8 cellular contexts compared by ENCODE assay signal in genomic region chr20:24991897-24992419, GRCh38. TPM values are rescaled to one million over a fixed set of nuclear protein-coding genes. Genes with fewer than 3 reads are reported as not detected.
DNase-seq lines count a peak whose midpoint lies in the region; TF ChIP-seq lines count a peak whose summit lies in the region.

No MANE protein-coding gene starts in this region.

- H3K27me3 ChIP-seq in H9 (ENCODE audit: insufficient read depth, low read length), result no peaks in the 10 kb centered on the region
- no peaks in the 10 kb centered on the region for H3K27me3 ChIP-seq in ascending aorta

- H3K4me1 Mint-ChIP-seq in H9, result peaks cover 29 to 36% of the 10 kb centered on the region in 2 experiments
- H3K4me1 Mint-ChIP-seq in stimulated activated naive CD8-positive, alpha-beta T cell treated with anti-CD3 and anti-CD28 coated beads, Interleukin-15, Interleukin-2, amounts not matched to agents 100 ng/mL and 50 ng/mL, for 24 hours (ENCODE audit: low read depth), result peaks cover 75% of the 10 kb centered on the region

- H3K79me1 ChIP-seq in H9 (ENCODE audit: insufficient read depth, low read depth, low read length, poor library complexity, severe bottlenecking), result no peaks in the 10 kb centered on the region

- H3K56ac ChIP-seq in H9 (ENCODE audit: insufficient read length, low read depth, low read length), result no peak overlapping the region

- H3K36me3 Mint-ChIP-seq in H9 (ENCODE audit: insufficient read depth in 1 of 3, low read depth in 3 of 3), result peaks cover 0 to 4% (median 2%) of the 10 kb centered on the region in 3 experiments; a peak in 1 of 7 replicates
- H3K36me3 Mint-ChIP-seq in stimulated activated naive CD8-positive, alpha-beta T cell treated with anti-CD3 and anti-CD28 coated beads, Interleukin-15, Interleukin-2, amounts not matched to agents 100 ng/mL and 50 ng/mL, for 24 hours (ENCODE audit: low read depth), result peaks cover 21% of the 10 kb centered on the region

- H3K27ac ChIP-seq in H9 (ENCODE audit: insufficient read length, low read depth, low read length), result no peak overlapping the region
- H3K27ac ChIP-seq in ascending aorta, result peak overlapping the region; percentile 96 to 99

- peaks cover 8% of the 10 kb centered on the region for H3K23me2 ChIP-seq in H9 (ENCODE audit: insufficient read length, low read depth, low read length, poor library complexity, severe bottlenecking)

- DNase-seq in SHP77 (lab: John Stamatoyannopoulos, UW) (peak; percentile 16 to 39), SHP77 treated with DMSO at 0.1 percent for 48 hours (lab: John Stamatoyannopoulos, UW) (no peak), H9 (no peak), M059J (ENCODE audit: low read depth) (peak; percentile 49), ascending aorta (ENCODE audit: low spot score in 2 of 2) (peak in 1 of 2 donors; percentile 65), iPS-NIHi7 (ENCODE audit: extremely low spot score) (peak; percentile 46), T-helper 9 cell (no peak)

- H4K5ac ChIP-seq in H9 (ENCODE audit: insufficient read length, low read depth, low read length), result no peak overlapping the region

- peak overlapping the region in 1 of 3 experiments; percentile 19; a peak in 1 of 7 replicates for H3K27ac Mint-ChIP-seq in H9
- peak overlapping the region; percentile 93 for H3K27ac Mint-ChIP-seq in stimulated activated naive CD8-positive, alpha-beta T cell treated with anti-CD3 and anti-CD28 coated beads, Interleukin-15, Interleukin-2, amounts not matched to agents 100 ng/mL and 50 ng/mL, for 24 hours

- H2BK20ac ChIP-seq in H9 (ENCODE audit: low read depth, low read length, poor library complexity, severe bottlenecking), result no peak overlapping the region

- H3K9me3 ChIP-seq in H9 (ENCODE audit: control insufficient read depth, low read depth, low read length), result no peaks in the 10 kb centered on the region
- H3K9me3 ChIP-seq in ascending aorta, result no peaks in the 10 kb centered on the region

- H3K23ac ChIP-seq in H9 (ENCODE audit: insufficient read length, low read depth, low read length), result no peak overlapping the region

- no peak overlapping the region for H2AK5ac ChIP-seq in H9 (ENCODE audit: insufficient read length, low read length)

- H3K4me2 ChIP-seq in H9 (ENCODE audit: insufficient read depth, insufficient read length, low read length), result peak overlapping the region; percentile 73

- no peak overlapping the region for H2AFZ ChIP-seq in H9 (ENCODE audit: low read length)

- H4K20me1 ChIP-seq in H9 (ENCODE audit: control insufficient read depth, insufficient read depth, insufficient read length), result peaks cover 2% of the 10 kb centered on the region

- no peak overlapping the region for H4K91ac ChIP-seq in H9 (ENCODE audit: insufficient read length, low read depth, low read length)

- peak overlapping the region; percentile 93 to 96 for H3K4me3 Mint-ChIP-seq in H9
- peak overlapping the region; percentile 97 for H3K4me3 Mint-ChIP-seq in stimulated activated naive CD8-positive, alpha-beta T cell treated with anti-CD3 and anti-CD28 coated beads, Interleukin-15, Interleukin-2, amounts not matched to agents 100 ng/mL and 50 ng/mL, for 24 hours

- peaks cover 14% of the 10 kb centered on the region for H3K27me3 Mint-ChIP-seq in H9 (ENCODE audit: low read depth)
- no peaks in the 10 kb centered on the region for H3K27me3 Mint-ChIP-seq in stimulated activated naive CD8-positive, alpha-beta T cell treated with anti-CD3 and anti-CD28 coated beads, Interleukin-15, Interleukin-2, amounts not matched to agents 100 ng/mL and 50 ng/mL, for 24 hours

- WGBS in H9 (ENCODE audit: extremely low coverage, insufficient read length, low lambda C conversion rate), result no CpG with 5 or more reads among the region's 32 CpGs

- H3K79me2 ChIP-seq in H9 (ENCODE audit: insufficient read depth, low read length), result peaks cover 11% of the 10 kb centered on the region; the same call in 1 of the 2 replicates

- H3K14ac ChIP-seq in H9 (ENCODE audit: insufficient read depth, low read length), result peak overlapping the region; percentile 58; the same call in 1 of the 2 replicates

- no peaks in the 10 kb centered on the region for H3K9me3 Mint-ChIP-seq in H9
- no peaks in the 10 kb centered on the region for H3K9me3 Mint-ChIP-seq in stimulated activated naive CD8-positive, alpha-beta T cell treated with anti-CD3 and anti-CD28 coated beads, Interleukin-15, Interleukin-2, amounts not matched to agents 100 ng/mL and 50 ng/mL, for 24 hours

- H3K9ac ChIP-seq in H9 (ENCODE audit: extremely low read depth, insufficient read length, low read length), result peak overlapping the region; percentile 51

- no peak overlapping the region for H3K4ac ChIP-seq in H9 (ENCODE audit: low read depth, low read length)

- peak overlapping the region; percentile 83 to 92 for H3K4me3 ChIP-seq in ascending aorta

- no peak overlapping the region for H2BK5ac ChIP-seq in H9 (ENCODE audit: insufficient read length, low read length)

- no peak overlapping the region for H2BK120ac ChIP-seq in H9 (ENCODE audit: low read depth, low read length, poor library complexity, severe bottlenecking)

- H2BK15ac ChIP-seq in H9 (ENCODE audit: low read depth, low read length), result no peak overlapping the region

- no peaks in the 10 kb centered on the region for H3K36me3 ChIP-seq in ascending aorta

- no peak overlapping the region for H4K8ac ChIP-seq in H9 (replicated peaks; ENCODE audit: insufficient read length, low read depth, low read length)

- H3K4me1 ChIP-seq in H9 (ENCODE audit: insufficient read depth, low read length) (peaks cover 4% of the 10 kb centered on the region; the same call in 1 of the 2 replicates), ascending aorta (peaks cover 0 to 17% of the 10 kb centered on the region in 2 donors)

- intact Hi-C loops in ascending aorta (cut with DNase I), result loop anchor here (1.0 to 10.0 kb wide), 8 partner anchors 144 to 1637 kb away; partner anchors contain the start of genes ABHD12, CST3, ENTPD6 and NXT1

- TF ChIP-seq CTCF in H9 (conservative IDR thresholded peaks at IDR 0.05), result no peak
- no peak for TF ChIP-seq CTCF in ascending aorta (IDR thresholded peaks at IDR 0.05)

- no peak overlapping the region for H2BK12ac ChIP-seq in H9 (ENCODE audit: insufficient read length, low read depth, low read length)

- no peak overlapping the region for H3T11ph ChIP-seq in H9 (ENCODE audit: low read length)

- H3K18ac ChIP-seq in H9 (ENCODE audit: insufficient read length, low read depth, low read length), result no peak overlapping the region

RNA-seq across cellular contexts. Expression of gene APMAP, which starts 0.6 kb away (rescaled TPM):
- total RNA-seq in H9 (2021) (67.8 and 69.1 TPM in 2 replicates), ascending aorta (44.8 TPM)
- 129 and 214 TPM in 2 replicates for total RNA-seq in M059J (2014; rRNA removed; shearing (Covaris generic))

RNA-seq across cellular contexts. Expression of gene CST7, which starts 42.9 kb away (rescaled TPM):
- not detected in 2 replicates for total RNA-seq in H9 (2021)
- total RNA-seq in M059J (2014; rRNA removed; shearing (Covaris generic)), result 4.2 and 6.8 TPM in 2 replicates
- total RNA-seq in ascending aorta, result not detected

Comparison
In these comparisons a context has a peak if more than half of its experiments do, and no peak if none do; other contexts are left out.
1. DNase-seq: peak in SHP77 (2 of 2), M059J (single experiment) and iPS-NIHi7 (single experiment); none in SHP77 treated with DMSO at 0.1 percent for 48 hours (single experiment), H9 (single experiment) and T-helper 9 cell (single experiment).